Comparison of ENCODE assay signal across 1 cellular context in genomic region chr9:137945581-137945980, GRCh38.
TF ChIP-seq lines count a peak whose summit lies in the region.

No MANE protein-coding gene starts in this region.

TF ChIP-seq in HEK293, 187 proteins besides CTCF, POLR2A, EP300 and RAD21 (continued from another document):
- 0 out of 2 replicates have a peak, but pooled peaks have one; percentile 32 for TF ChIP-seq GFI1B (tag by site-specific recombination; IDR thresholded peaks at IDR 0.05)
- TF ChIP-seq, protein P1, sequence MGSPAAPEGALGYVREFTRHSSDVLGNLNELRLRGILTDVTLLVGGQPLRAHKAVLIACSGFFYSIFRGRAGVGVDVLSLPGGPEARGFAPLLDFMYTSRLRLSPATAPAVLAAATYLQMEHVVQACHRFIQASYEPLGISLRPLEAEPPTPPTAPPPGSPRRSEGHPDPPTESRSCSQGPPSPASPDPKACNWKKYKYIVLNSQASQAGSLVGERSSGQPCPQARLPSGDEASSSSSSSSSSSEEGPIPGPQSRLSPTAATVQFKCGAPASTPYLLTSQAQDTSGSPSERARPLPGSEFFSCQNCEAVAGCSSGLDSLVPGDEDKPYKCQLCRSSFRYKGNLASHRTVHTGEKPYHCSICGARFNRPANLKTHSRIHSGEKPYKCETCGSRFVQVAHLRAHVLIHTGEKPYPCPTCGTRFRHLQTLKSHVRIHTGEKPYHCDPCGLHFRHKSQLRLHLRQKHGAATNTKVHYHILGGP (tag by site-specific recombination; IDR thresholded peaks at IDR 0.05), result no peak
- TF ChIP-seq SCRT1 (tag by site-specific recombination; IDR thresholded peaks at IDR 0.05; ENCODE audit: borderline replicate concordance), result no peak
- TF ChIP-seq ZNF76 (tag by site-specific recombination; IDR thresholded peaks at IDR 0.05; ENCODE audit: borderline replicate concordance, low read depth), result no peak
- TF ChIP-seq ZNF302 (tag by site-specific recombination; IDR thresholded peaks at IDR 0.05; ENCODE audit: low read depth), result no peak
- TF ChIP-seq IKZF3 (tag by site-specific recombination; IDR thresholded peaks at IDR 0.05), result no peak
- TF ChIP-seq HOXD13 (CRISPR knock-in tag; IDR thresholded peaks at IDR 0.05; ENCODE audit: borderline replicate concordance), result no peak
- TF ChIP-seq, protein P2, sequence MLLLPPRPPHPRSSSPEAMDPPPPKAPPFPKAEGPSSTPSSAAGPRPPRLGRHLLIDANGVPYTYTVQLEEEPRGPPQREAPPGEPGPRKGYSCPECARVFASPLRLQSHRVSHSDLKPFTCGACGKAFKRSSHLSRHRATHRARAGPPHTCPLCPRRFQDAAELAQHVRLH (tag by site-specific recombination; IDR thresholded peaks at IDR 0.05), result 0 out of 2 replicates have a peak, but pooled peaks have one; percentile 29
- TF ChIP-seq ZNF626 (tag by site-specific recombination; IDR thresholded peaks at IDR 0.05), result peak; percentile 80; the same call in 1 of the 2 replicates
- TF ChIP-seq ZNF558 (tag by site-specific recombination; IDR thresholded peaks at IDR 0.05), result peak; percentile 70; the same call in 1 of the 2 replicates
- TF ChIP-seq, protein P3, sequence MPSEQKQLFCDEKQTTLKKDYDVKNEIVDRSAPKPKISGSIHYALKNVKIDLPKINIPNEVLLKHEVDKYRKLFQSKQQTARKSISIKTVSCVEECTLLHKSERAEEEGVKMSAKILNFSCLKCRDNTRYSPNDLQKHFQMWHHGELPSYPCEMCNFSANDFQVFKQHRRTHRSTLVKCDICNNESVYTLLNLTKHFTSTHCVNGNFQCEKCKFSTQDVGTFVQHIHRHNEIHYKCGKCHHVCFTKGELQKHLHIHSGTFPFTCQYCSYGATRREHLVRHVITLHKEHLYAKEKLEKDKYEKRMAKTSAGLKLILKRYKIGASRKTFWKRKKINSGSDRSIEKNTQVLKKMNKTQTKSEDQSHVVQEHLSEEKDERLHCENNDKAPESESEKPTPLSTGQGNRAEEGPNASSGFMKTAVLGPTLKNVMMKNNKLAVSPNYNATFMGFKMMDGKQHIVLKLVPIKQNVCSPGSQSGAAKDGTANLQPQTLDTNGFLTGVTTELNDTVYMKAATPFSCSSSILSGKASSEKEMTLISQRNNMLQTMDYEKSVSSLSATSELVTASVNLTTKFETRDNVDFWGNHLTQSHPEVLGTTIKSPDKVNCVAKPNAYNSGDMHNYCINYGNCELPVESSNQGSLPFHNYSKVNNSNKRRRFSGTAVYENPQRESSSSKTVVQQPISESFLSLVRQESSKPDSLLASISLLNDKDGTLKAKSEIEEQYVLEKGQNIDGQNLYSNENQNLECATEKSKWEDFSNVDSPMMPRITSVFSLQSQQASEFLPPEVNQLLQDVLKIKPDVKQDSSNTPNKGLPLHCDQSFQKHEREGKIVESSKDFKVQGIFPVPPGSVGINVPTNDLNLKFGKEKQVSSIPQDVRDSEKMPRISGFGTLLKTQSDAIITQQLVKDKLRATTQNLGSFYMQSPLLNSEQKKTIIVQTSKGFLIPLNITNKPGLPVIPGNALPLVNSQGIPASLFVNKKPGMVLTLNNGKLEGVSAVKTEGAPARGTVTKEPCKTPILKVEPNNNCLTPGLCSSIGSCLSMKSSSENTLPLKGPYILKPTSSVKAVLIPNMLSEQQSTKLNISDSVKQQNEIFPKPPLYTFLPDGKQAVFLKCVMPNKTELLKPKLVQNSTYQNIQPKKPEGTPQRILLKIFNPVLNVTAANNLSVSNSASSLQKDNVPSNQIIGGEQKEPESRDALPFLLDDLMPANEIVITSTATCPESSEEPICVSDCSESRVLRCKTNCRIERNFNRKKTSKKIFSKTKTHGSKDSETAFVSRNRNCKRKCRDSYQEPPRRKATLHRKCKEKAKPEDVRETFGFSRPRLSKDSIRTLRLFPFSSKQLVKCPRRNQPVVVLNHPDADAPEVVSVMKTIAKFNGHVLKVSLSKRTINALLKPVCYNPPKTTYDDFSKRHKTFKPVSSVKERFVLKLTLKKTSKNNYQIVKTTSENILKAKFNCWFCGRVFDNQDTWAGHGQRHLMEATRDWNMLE (tag by site-specific recombination; conservative IDR thresholded peaks at IDR 0.05; ENCODE audit: low read depth), result peak; percentile 64
- TF ChIP-seq ZNF529 (tag by site-specific recombination; IDR thresholded peaks at IDR 0.05; ENCODE audit: insufficient replicate concordance), result peak; percentile 63
- TF ChIP-seq, protein P4, sequence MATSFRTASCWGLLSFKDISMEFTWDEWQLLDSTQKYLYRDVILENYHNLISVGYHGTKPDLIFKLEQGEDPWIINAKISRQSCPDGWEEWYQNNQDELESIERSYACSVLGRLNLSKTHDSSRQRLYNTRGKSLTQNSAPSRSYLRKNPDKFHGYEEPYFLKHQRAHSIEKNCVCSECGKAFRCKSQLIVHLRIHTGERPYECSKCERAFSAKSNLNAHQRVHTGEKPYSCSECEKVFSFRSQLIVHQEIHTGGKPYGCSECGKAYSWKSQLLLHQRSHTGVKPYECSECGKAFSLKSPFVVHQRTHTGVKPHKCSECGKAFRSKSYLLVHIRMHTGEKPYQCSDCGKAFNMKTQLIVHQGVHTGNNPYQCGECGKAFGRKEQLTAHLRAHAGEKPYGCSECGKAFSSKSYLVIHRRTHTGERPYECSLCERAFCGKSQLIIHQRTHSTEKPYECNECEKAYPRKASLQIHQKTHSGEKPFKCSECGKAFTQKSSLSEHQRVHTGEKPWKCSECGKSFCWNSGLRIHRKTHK (tag by site-specific recombination; IDR thresholded peaks at IDR 0.05), result peak; percentile 38; the same call in 1 of the 2 replicates
